In genomic region chr2:229761663-229762062, GRCh38 we compare ENCODE assay signal across 30 cellular contexts. TPM values are rescaled to one million over a fixed set of nuclear protein-coding genes. Genes with fewer than 3 reads are reported as not detected.
"Had no signal": no experiment of that assay in that cellular context is flagged by ENCODE, and none has a peak within 500 bp of the region (broad histone marks: within the 10 kb centered on the region; RNA-seq: fewer than 3 reads in every experiment).

No MANE protein-coding gene starts in this region.

- ATAC-seq: activated naive CD8-positive, alpha-beta T cell treated with anti-CD3 and anti-CD28 coated beads, Interleukin-2, amount 50 U/mL, for 24 hours; body of pancreas; esophagus mucosa had no signal

- H3K4me3 ChIP-seq: adrenal gland, body of pancreas, colonic mucosa had no signal

- DNase-seq: activated CD4-positive, alpha-beta memory T cell treated with anti-CD3 and anti-CD28 coated beads, Interleukin-2, amount 10 ng/mL, durations not matched to agents 7 days and 5 days; activated CD4-positive, alpha-beta T cell treated with anti-CD3 and anti-CD28 coated beads for 1 hour; activated CD4-positive, alpha-beta T cell treated with anti-CD3 and anti-CD28 coated beads for 4 hours; activated CD4-positive, alpha-beta T cell treated with anti-CD3 and anti-CD28 coated beads, Interleukin-2, amount 10 ng/mL, durations not matched to agents 7 days and 5 days; activated CD4-positive, alpha-beta T cell treated with anti-CD3 and anti-CD28 coated beads, Interleukin-2, amount 50 U/mL, for 4 hours; activated CD8-positive, alpha-beta memory T cell treated with anti-CD3 and anti-CD28 coated beads, Interleukin-2, amount 50 U/mL, for 48 hours; activated effector memory CD4-positive, alpha-beta T cell treated with anti-CD3 and anti-CD28 coated beads, Interleukin-2, amount 50 U/mL, for 16 hours; activated naive CD4-positive, alpha-beta T cell treated with anti-CD3 and anti-CD28 coated beads for 36 hours; activated naive CD8-positive, alpha-beta T cell treated with anti-CD3 and anti-CD28 coated beads for 36 hours; activated naive CD8-positive, alpha-beta T cell treated with anti-CD3 and anti-CD28 coated beads, Interleukin-2, amount 50 U/mL, for 24 hours; activated T-cell treated with anti-CD3 and anti-CD28 coated beads for 4 hours; activated T-cell treated with anti-CD3 and anti-CD28 coated beads, Interleukin-2, amount 50 U/mL, for 24 hours; adrenal gland; amygdala; aorta; body of pancreas; central memory CD4-positive, alpha-beta T cell; cerebellar nuclear complex; colonic mucosa; effector CD8-positive, alpha-beta T cell; foreskin fibroblast; head of caudate nucleus; T-helper 2 cell had no signal

- H3K4me3 Mint-ChIP-seq: activated CD4-positive, alpha-beta memory T cell treated with anti-CD3 and anti-CD28 coated beads, Interleukin-2, amount 10 ng/mL, durations not matched to agents 7 days and 5 days; activated CD4-positive, alpha-beta T cell treated with anti-CD3 and anti-CD28 coated beads, Interleukin-2, amount 10 ng/mL, durations not matched to agents 7 days and 5 days; activated naive CD4-positive, alpha-beta T cell treated with anti-CD3 and anti-CD28 coated beads for 36 hours; activated naive CD4-positive, alpha-beta T cell treated with anti-CD3 and anti-CD28 coated beads, Interleukin-2, amount 50 U/mL, for 24 hours; activated naive CD8-positive, alpha-beta T cell treated with anti-CD3 and anti-CD28 coated beads for 36 hours; activated naive CD8-positive, alpha-beta T cell treated with anti-CD3 and anti-CD28 coated beads, Interleukin-2, amount 50 U/mL, for 24 hours; activated T-cell treated with anti-CD3 and anti-CD28 coated beads, Interleukin-2, amount 50 U/mL, for 24 hours; activated T-helper 1 cell treated with anti-CD3 and anti-CD28 coated beads, Interleukin-12 subunit alpha, Interleukin-12 subunit beta, Interleukin-2, Interleukin-4 antibody, amounts not matched to agents 30 ng/mL and 10 ng/mL and 1 ng/mL, durations not matched to agents 14 hours and 24 hours and 36 hours had no signal

- H3K27me3 ChIP-seq: adrenal gland, body of pancreas, colonic mucosa had no signal

- H3K27ac ChIP-seq: adrenal gland, body of pancreas, colonic mucosa had no signal

- H3K9me3 ChIP-seq: adrenal gland, body of pancreas, colonic mucosa had no signal

- H3K4me1 Mint-ChIP-seq: activated CD4-positive, alpha-beta memory T cell treated with anti-CD3 and anti-CD28 coated beads, Interleukin-2, amount 10 ng/mL, durations not matched to agents 7 days and 5 days; activated CD4-positive, alpha-beta T cell treated with anti-CD3 and anti-CD28 coated beads, Interleukin-2, amount 10 ng/mL, durations not matched to agents 7 days and 5 days; activated naive CD4-positive, alpha-beta T cell treated with anti-CD3 and anti-CD28 coated beads, Interleukin-2, amount 50 U/mL, for 24 hours; activated naive CD8-positive, alpha-beta T cell treated with anti-CD3 and anti-CD28 coated beads for 36 hours; activated naive CD8-positive, alpha-beta T cell treated with anti-CD3 and anti-CD28 coated beads, Interleukin-2, amount 50 U/mL, for 24 hours had no signal

- H3K27me3 Mint-ChIP-seq: activated CD4-positive, alpha-beta memory T cell treated with anti-CD3 and anti-CD28 coated beads, Interleukin-2, amount 10 ng/mL, durations not matched to agents 7 days and 5 days; activated CD4-positive, alpha-beta T cell treated with anti-CD3 and anti-CD28 coated beads, Interleukin-2, amount 10 ng/mL, durations not matched to agents 7 days and 5 days; activated naive CD4-positive, alpha-beta T cell treated with anti-CD3 and anti-CD28 coated beads, Interleukin-2, amount 50 U/mL, for 24 hours; activated naive CD8-positive, alpha-beta T cell treated with anti-CD3 and anti-CD28 coated beads for 36 hours; activated naive CD8-positive, alpha-beta T cell treated with anti-CD3 and anti-CD28 coated beads, Interleukin-2, amount 50 U/mL, for 24 hours; activated T-cell treated with anti-CD3 and anti-CD28 coated beads, Interleukin-2, amount 50 U/mL, for 24 hours had no signal

- H3K4me1 ChIP-seq: adrenal gland, body of pancreas, colonic mucosa had no signal

- FAIRE-seq: endometrium, frontal cortex had no signal

- H3K27ac Mint-ChIP-seq: activated CD4-positive, alpha-beta memory T cell treated with anti-CD3 and anti-CD28 coated beads, Interleukin-2, amount 10 ng/mL, durations not matched to agents 7 days and 5 days; activated CD4-positive, alpha-beta T cell treated with anti-CD3 and anti-CD28 coated beads, Interleukin-2, amount 10 ng/mL, durations not matched to agents 7 days and 5 days; activated naive CD4-positive, alpha-beta T cell treated with anti-CD3 and anti-CD28 coated beads for 36 hours; activated naive CD4-positive, alpha-beta T cell treated with anti-CD3 and anti-CD28 coated beads, Interleukin-2, amount 50 U/mL, for 24 hours; activated naive CD8-positive, alpha-beta T cell treated with anti-CD3 and anti-CD28 coated beads for 36 hours; activated naive CD8-positive, alpha-beta T cell treated with anti-CD3 and anti-CD28 coated beads, Interleukin-2, amount 50 U/mL, for 24 hours; activated T-cell treated with anti-CD3 and anti-CD28 coated beads, Interleukin-2, amount 50 U/mL, for 24 hours; activated T-helper 1 cell treated with anti-CD3 and anti-CD28 coated beads, Interleukin-12 subunit alpha, Interleukin-12 subunit beta, Interleukin-2, Interleukin-4 antibody, amounts not matched to agents 30 ng/mL and 10 ng/mL and 1 ng/mL, durations not matched to agents 14 hours and 24 hours and 36 hours; activated T-helper 2 cell treated with anti-CD3 and anti-CD28 coated beads, Interferon-gamma antibody, Interleukin-2, Interleukin-4, amounts not matched to agents 10 μg/mL and 5 μg/mL and 100 μg/mL, durations not matched to agents 14 hours and 24 hours and 36 hours had no signal

- H3K9me3 Mint-ChIP-seq: activated CD4-positive, alpha-beta memory T cell treated with anti-CD3 and anti-CD28 coated beads, Interleukin-2, amount 10 ng/mL, durations not matched to agents 7 days and 5 days; activated CD4-positive, alpha-beta T cell treated with anti-CD3 and anti-CD28 coated beads, Interleukin-2, amount 10 ng/mL, durations not matched to agents 7 days and 5 days; activated naive CD4-positive, alpha-beta T cell treated with anti-CD3 and anti-CD28 coated beads for 36 hours; activated naive CD4-positive, alpha-beta T cell treated with anti-CD3 and anti-CD28 coated beads, Interleukin-2, amount 50 U/mL, for 24 hours; activated naive CD8-positive, alpha-beta T cell treated with anti-CD3 and anti-CD28 coated beads for 36 hours; activated naive CD8-positive, alpha-beta T cell treated with anti-CD3 and anti-CD28 coated beads, Interleukin-2, amount 50 U/mL, for 24 hours; activated T-cell treated with anti-CD3 and anti-CD28 coated beads, Interleukin-2, amount 50 U/mL, for 24 hours; activated T-helper 1 cell treated with anti-CD3 and anti-CD28 coated beads, Interleukin-12 subunit alpha, Interleukin-12 subunit beta, Interleukin-2, Interleukin-4 antibody, amounts not matched to agents 30 ng/mL and 10 ng/mL and 1 ng/mL, durations not matched to agents 14 hours and 24 hours and 36 hours; activated T-helper 2 cell treated with anti-CD3 and anti-CD28 coated beads, Interferon-gamma antibody, Interleukin-2, Interleukin-4, amounts not matched to agents 10 μg/mL and 5 μg/mL and 100 μg/mL, durations not matched to agents 14 hours and 24 hours and 36 hours had no signal

RNA-seq across cellular contexts. Expression of gene DNER, which starts 47.3 kb away (rescaled TPM):
- total RNA-seq: activated CD4-positive, alpha-beta memory T cell treated with anti-CD3 and anti-CD28 coated beads, Interleukin-2, amount 10 ng/mL, durations not matched to agents 7 days and 5 days; activated CD4-positive, alpha-beta T cell treated with anti-CD3 and anti-CD28 coated beads, Interleukin-2, amount 10 ng/mL, durations not matched to agents 7 days and 5 days; activated naive CD4-positive, alpha-beta T cell treated with anti-CD3 and anti-CD28 coated beads for 36 hours; activated naive CD8-positive, alpha-beta T cell treated with anti-CD3 and anti-CD28 coated beads for 36 hours; activated T-helper 1 cell treated with anti-CD3 and anti-CD28 coated beads, Interleukin-12 subunit alpha, Interleukin-12 subunit beta, Interleukin-2, Interleukin-4 antibody, amounts not matched to agents 30 ng/mL and 10 ng/mL and 1 ng/mL, durations not matched to agents 14 hours and 24 hours and 36 hours; activated T-helper 2 cell treated with anti-CD3 and anti-CD28 coated beads, Interferon-gamma antibody, Interleukin-2, Interleukin-4, amounts not matched to agents 10 μg/mL and 5 μg/mL and 100 μg/mL, durations not matched to agents 14 hours and 24 hours and 36 hours; T-helper 1 cell treated with Interleukin-12 subunit alpha and Interleukin-12 subunit beta and Interleukin-4 antibody, amounts not matched to agents 30 ng/mL and 1 ng/mL, for 36 hours had no signal
